In genomic region chr3:17424137-17424536, GRCh38 we compare ENCODE assay signal across 15 cellular contexts.
DNase-seq lines count a peak whose midpoint lies in the region; ATAC-seq and TF ChIP-seq lines count a peak whose summit lies in the region.
"Had no signal": no experiment of that assay in that cellular context is flagged by ENCODE, and none has a peak within 500 bp of the region (broad histone marks: within the 10 kb centered on the region; RNA-seq: fewer than 3 reads in every experiment).

No MANE protein-coding gene starts in this region.

- peak overlapping the region in 1 of 2 experiments; percentile 65; a peak in 1 of 4 replicates for H3K27ac ChIP-seq in SK-N-SH (ENCODE audit: low read depth in 2 of 2, low read length in 1 of 2)
- H3K27ac ChIP-seq in CD8-positive, alpha-beta T cell (ENCODE audit: low read depth, low read length), result no peak overlapping the region
- H3K27ac ChIP-seq: lower lobe of right lung, upper lobe of left lung had no signal

- no peaks in the 10 kb centered on the region for H3K27me3 ChIP-seq in SK-N-SH (ENCODE audit: insufficient read depth)
- H3K27me3 ChIP-seq in CD8-positive, alpha-beta T cell (ENCODE audit: insufficient read depth, low read length), result no peaks in the 10 kb centered on the region
- H3K27me3 ChIP-seq: upper lobe of left lung had no signal

- TF ChIP-seq CTCF in AG10803 (conservative IDR thresholded peaks at IDR 0.05; ENCODE audit: low read length) (no peak), SK-N-SH (IDR thresholded peaks at IDR 0.05) (no peak)
- TF ChIP-seq CTCF in CD8-positive, alpha-beta T cell (IDR thresholded peaks at IDR 0.05), result no peak

- no peak overlapping the region for H3K27ac Mint-ChIP-seq in CD8-positive, alpha-beta T cell
- H3K27ac Mint-ChIP-seq: activated CD4-positive, alpha-beta memory T cell treated with anti-CD3 and anti-CD28 coated beads, Interleukin-2, amount 10 ng/mL, durations not matched to agents 7 days and 5 days; stimulated activated naive B cell treated with anti-CD40 and anti-IgM and Interleukin-4, amounts not matched to agents 10 μg/mL and 1 μg/mL and 100 μg/mL, for 72 hours had no signal

- intact Hi-C loops in CD8-positive, alpha-beta T cell (cut with DNase I, micrococcal nuclease), result no loop called here

- H3K4me1 ChIP-seq in SK-N-SH (ENCODE audit: control insufficient read depth in 1 of 2, insufficient read depth in 2 of 2, low read depth in 1 of 2, low read length in 1 of 2), result peaks cover 0 to 18% of the 10 kb centered on the region in 2 experiments; a peak in 3 of 4 replicates
- no peaks in the 10 kb centered on the region for H3K4me1 ChIP-seq in CD8-positive, alpha-beta T cell (ENCODE audit: insufficient read depth, low read length)
- H3K4me1 ChIP-seq: lower lobe of right lung, upper lobe of left lung had no signal

- H2AFZ ChIP-seq in SK-N-SH (ENCODE audit: low read depth), result no peak overlapping the region

- no peaks in the 10 kb centered on the region for H3K79me2 ChIP-seq in SK-N-SH (ENCODE audit: insufficient read depth)

- no peak overlapping the region for H3K4me3 Mint-ChIP-seq in CD8-positive, alpha-beta T cell
- H3K4me3 Mint-ChIP-seq: activated CD4-positive, alpha-beta memory T cell treated with anti-CD3 and anti-CD28 coated beads, Interleukin-2, amount 10 ng/mL, durations not matched to agents 7 days and 5 days; stimulated activated naive B cell treated with anti-CD40 and anti-IgM and Interleukin-4, amounts not matched to agents 10 μg/mL and 1 μg/mL and 100 μg/mL, for 72 hours had no signal

- TF ChIP-seq EP300 in SK-N-SH (IDR thresholded peaks at IDR 0.05; ENCODE audit: borderline replicate concordance in 1 of 2, low read depth in 1 of 2, low read length in 1 of 2), result peak in 1 of 2 experiments; percentile 84; a peak in 2 of 4 replicates

- DNase-seq in AG10803 (ENCODE audit: low read depth), result peak; percentile 53
- DNase-seq in SK-N-SH, result peak; percentile 43
- no peak for DNase-seq in CD8-positive, alpha-beta T cell
- DNase-seq in LoVo (ENCODE audit: low spot score), result no peak
- DNase-seq: activated CD4-positive, alpha-beta memory T cell treated with anti-CD3 and anti-CD28 coated beads, Interleukin-2, amount 10 ng/mL, durations not matched to agents 7 days and 5 days; dermis blood vessel endothelial cell; lower lobe of right lung; NCI-H526; stimulated activated naive B cell treated with anti-CD40 and anti-IgM and Interleukin-4, amounts not matched to agents 10 μg/mL and 1 μg/mL and 100 μg/mL, for 72 hours; T-helper 9 cell; upper lobe of left lung had no signal

- H3K4me1 Mint-ChIP-seq in CD8-positive, alpha-beta T cell (ENCODE audit: low read depth), result no peaks in the 10 kb centered on the region
- H3K4me1 Mint-ChIP-seq: activated CD4-positive, alpha-beta memory T cell treated with anti-CD3 and anti-CD28 coated beads, Interleukin-2, amount 10 ng/mL, durations not matched to agents 7 days and 5 days had no signal

- no peaks in the 10 kb centered on the region for H3K9me3 Mint-ChIP-seq in CD8-positive, alpha-beta T cell
- H3K9me3 Mint-ChIP-seq: activated CD4-positive, alpha-beta memory T cell treated with anti-CD3 and anti-CD28 coated beads, Interleukin-2, amount 10 ng/mL, durations not matched to agents 7 days and 5 days; stimulated activated naive B cell treated with anti-CD40 and anti-IgM and Interleukin-4, amounts not matched to agents 10 μg/mL and 1 μg/mL and 100 μg/mL, for 72 hours had no signal

- no peaks in the 10 kb centered on the region; the same call in 1 of the 2 replicates for H3K9me2 ChIP-seq in SK-N-SH

- H3K36me3 Mint-ChIP-seq in CD8-positive, alpha-beta T cell, result peaks cover 4% of the 10 kb centered on the region

- no peaks in the 10 kb centered on the region for H3K9me3 ChIP-seq in SK-N-SH
- H3K9me3 ChIP-seq in CD8-positive, alpha-beta T cell (ENCODE audit: low read length), result no peaks in the 10 kb centered on the region
- H3K9me3 ChIP-seq: lower lobe of right lung, upper lobe of left lung had no signal

- H3K4me2 ChIP-seq in SK-N-SH, result no peak overlapping the region

- POLR2A ChIA-PET in SK-N-SH (lab: Yijun Ruan, JAX), result no interaction called here
- POLR2A ChIA-PET in CD8-positive, alpha-beta T cell (lab: Charles Lee), result interaction anchor here (0.6 kb wide), 1 partner anchor 422 kb away, joined by 3 read pairs; no protein-coding TSS in a partner anchor

- no peaks in the 10 kb centered on the region for H3K36me3 ChIP-seq in SK-N-SH (replicated peaks in 1 of 2; ENCODE audit: control insufficient read depth in 1 of 2, insufficient read depth in 2 of 2, low read length in 1 of 2)
- H3K36me3 ChIP-seq in CD8-positive, alpha-beta T cell (ENCODE audit: insufficient read depth, low read length), result no peaks in the 10 kb centered on the region
- H3K36me3 ChIP-seq: lower lobe of right lung, upper lobe of left lung had no signal

- H3K27me3 Mint-ChIP-seq in CD8-positive, alpha-beta T cell (ENCODE audit: low read depth), result no peaks in the 10 kb centered on the region
- H3K27me3 Mint-ChIP-seq: activated CD4-positive, alpha-beta memory T cell treated with anti-CD3 and anti-CD28 coated beads, Interleukin-2, amount 10 ng/mL, durations not matched to agents 7 days and 5 days; stimulated activated naive B cell treated with anti-CD40 and anti-IgM and Interleukin-4, amounts not matched to agents 10 μg/mL and 1 μg/mL and 100 μg/mL, for 72 hours had no signal

- no peaks in the 10 kb centered on the region for H3F3A ChIP-seq in SK-N-SH (replicated peaks; ENCODE audit: insufficient read depth)

- CTCF ChIA-PET in SK-N-SH (lab: Yijun Ruan, JAX), result interaction anchor here (0.7 to 1.6 kb wide), 5 partner anchors 10 to 417 kb away, joined by 3 to 9 read pairs (median 3); no protein-coding TSS in a partner anchor
- CTCF ChIA-PET in CD8-positive, alpha-beta T cell (lab: Charles Lee), result interaction anchor here (2.7 kb wide), 1 partner anchor 11 kb away, joined by 8 read pairs; no protein-coding TSS in a partner anchor

- peak; percentile 11; the same call in 1 of the 2 replicates for TF ChIP-seq RAD21 in SK-N-SH (IDR thresholded peaks at IDR 0.05; ENCODE audit: low read length)

- no peak overlapping the region for H3K4me3 ChIP-seq in AG10803 (ENCODE audit: low read length)
- H3K4me3 ChIP-seq in SK-N-SH (ENCODE audit: low read depth in 2 of 2, low read length in 1 of 2), result no peak overlapping the region
- H3K4me3 ChIP-seq in CD8-positive, alpha-beta T cell (ENCODE audit: low read depth, low read length), result no peak overlapping the region
- H3K4me3 ChIP-seq: lower lobe of right lung, upper lobe of left lung had no signal

- no peaks in the 10 kb centered on the region for H4K20me1 ChIP-seq in SK-N-SH (ENCODE audit: insufficient read depth)

- 29% methylated on average over 3 of the region's 3 CpGs for WGBS in SK-N-SH (ENCODE audit: low lambda C conversion rate)

- peak; percentile 75 for ATAC-seq in GM18867 (IDR thresholded peaks at IDR 0.05; ENCODE audit: unreplicated experiment)
- peak; percentile 58 for ATAC-seq in HG02870 (IDR thresholded peaks at IDR 0.05; ENCODE audit: unreplicated experiment)
- ATAC-seq in HG02798 (IDR thresholded peaks at IDR 0.05; ENCODE audit: poor library complexity, unreplicated experiment), result no peak
- no peak for ATAC-seq in GM19328 (IDR thresholded peaks at IDR 0.05; ENCODE audit: unreplicated experiment)
- no peak for ATAC-seq in CD8-positive, alpha-beta T cell
- ATAC-seq: lower lobe of right lung had no signal

- no peak overlapping the region for H3K9ac ChIP-seq in SK-N-SH

TF ChIP-seq in SK-N-SH, 30 proteins besides CTCF, POLR2A, EP300 and RAD21 (continues in another document):
- peak; percentile 39; the same call in 1 of the 2 replicates for TF ChIP-seq FOXJ3 (CRISPR knock-in tag; IDR thresholded peaks at IDR 0.05)
- peak; percentile 59 for TF ChIP-seq TCF12 (IDR thresholded peaks at IDR 0.05)
- no peak for TF ChIP-seq SIN3A (IDR thresholded peaks at IDR 0.05; ENCODE audit: borderline replicate concordance, low read depth, low read length)
- no peak for TF ChIP-seq JUND (IDR thresholded peaks at IDR 0.05)
- no peak for TF ChIP-seq YY1 (IDR thresholded peaks at IDR 0.05; ENCODE audit: low read depth)
- TF ChIP-seq RCOR1 (IDR thresholded peaks at IDR 0.05; ENCODE audit: low read length), result peak; percentile 62; the same call in 1 of the 2 replicates
- TF ChIP-seq USF1 (IDR thresholded peaks at IDR 0.05; ENCODE audit: borderline replicate concordance, low read depth), result no peak
- peak; percentile 53 for TF ChIP-seq CHD2 (IDR thresholded peaks at IDR 0.05; ENCODE audit: low read length, partially characterized antibody)
- TF ChIP-seq GATA2 (CRISPR knock-in tag; IDR thresholded peaks at IDR 0.05), result no peak
- no peak for TF ChIP-seq POLR2AphosphoS5 (IDR thresholded peaks at IDR 0.05; ENCODE audit: low read depth, low read length)
- no peak for TF ChIP-seq RXRA (IDR thresholded peaks at IDR 0.05; ENCODE audit: borderline replicate concordance, low read depth)
- no peak; the same call in 1 of the 2 replicates for TF ChIP-seq MXI1 (IDR thresholded peaks at IDR 0.05; ENCODE audit: low read depth, low read length)
- no peak for TF ChIP-seq RFX5 (IDR thresholded peaks at IDR 0.05; ENCODE audit: low read length)
- no peak for TF ChIP-seq MEF2A (IDR thresholded peaks at IDR 0.05; ENCODE audit: borderline replicate concordance, low read depth)
- no peak for TF ChIP-seq FOXM1 (IDR thresholded peaks at IDR 0.05; ENCODE audit: low read depth)
- no peak for TF ChIP-seq PBX3 (IDR thresholded peaks at IDR 0.05)

Comparison
In these comparisons a context has a peak if more than half of its experiments do, and no peak if none do; other contexts are left out.
1. DNase-seq: peak in AG10803 (single experiment) and SK-N-SH (single experiment); none in CD8-positive, alpha-beta T cell (0 of 7) and LoVo (single experiment).
2. ATAC-seq: peak in GM18867 (single experiment) and HG02870 (single experiment); none in HG02798 (single experiment), GM19328 (single experiment) and CD8-positive, alpha-beta T cell (single experiment).